ENCODE assay signal across 8 cellular contexts in the genomic region with DNA sequence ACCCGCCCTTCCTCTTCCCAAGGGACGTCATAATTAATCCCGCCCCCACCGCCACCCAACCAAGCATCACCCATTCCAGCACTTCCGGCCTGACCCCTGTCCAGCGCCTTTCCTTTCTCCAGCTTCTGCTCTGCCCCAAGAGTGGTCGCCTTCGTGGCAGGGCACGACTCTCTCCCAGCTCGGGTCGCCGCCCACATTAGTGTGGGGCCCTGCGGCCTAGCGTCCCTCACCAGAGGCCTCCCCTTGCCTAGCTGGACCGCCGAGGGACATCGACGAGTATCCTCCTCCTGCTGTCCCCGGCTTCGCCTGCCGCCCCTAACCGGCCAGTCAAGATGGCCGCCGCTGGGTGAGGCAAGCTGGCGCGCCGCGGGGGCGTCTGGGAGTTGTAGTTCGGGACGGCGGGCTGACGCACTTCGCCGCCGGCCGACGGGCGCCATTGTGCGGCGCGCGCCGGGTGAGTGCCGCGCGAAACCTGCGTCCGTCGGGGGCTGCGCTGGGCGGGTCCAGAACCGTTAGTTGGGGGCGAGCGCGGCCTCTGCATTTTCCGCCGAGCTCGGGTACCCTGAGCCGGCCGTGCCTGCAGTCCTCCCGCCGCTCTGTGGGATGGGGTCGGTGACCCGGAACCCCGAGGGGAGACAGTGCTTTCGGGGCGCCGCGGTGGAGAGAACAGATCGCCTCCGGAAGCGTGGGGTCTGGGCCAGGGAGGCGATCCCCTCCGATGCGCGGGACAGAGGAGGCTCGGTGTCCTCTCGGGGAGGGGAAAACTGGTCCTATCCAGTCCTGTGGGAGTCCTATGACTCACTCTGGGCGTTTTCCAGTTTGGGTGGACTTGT. TPM values are rescaled to one million over a fixed set of nuclear protein-coding genes. Genes with fewer than 3 reads are reported as not detected.
A peak's percentile ranks its signal among the peaks of the same experiment; 100 is the strongest.
DNase-seq lines count a peak whose midpoint lies in the region; ATAC-seq and TF ChIP-seq lines count a peak whose summit lies in the region.

A gene (plus strand): TSS at position 73 of the 833 bp plus-strand sequence. CDS start 905 bp downstream, outside the sequence.

- DNase-seq in GM12865 (ENCODE audit: low read depth) (peak; percentile 97), NCI-H1105 (lab: John Stamatoyannopoulos, UW) (peak; percentile 80), T-helper 1 cell (peak; percentile 81 to 94 (median 90)), adrenal gland (peak; percentile 91 to 95 (median 94)), heart right ventricle (peak; percentile 95), posterior vena cava (ENCODE audit: low spot score) (peak; percentile 98), upper lobe of left lung (peak; percentile 91 to 99)

- peaks cover 0 to 85% (median 2%) of the 10 kb centered on the region in 3 donors for H3K9me3 ChIP-seq in adrenal gland (replicated peaks in 1 of 3)
- peaks cover 4 to 97% (median 87%) of the 10 kb centered on the region in 11 donors for H3K9me3 ChIP-seq in heart right ventricle
- H3K9me3 ChIP-seq in upper lobe of left lung: peaks cover 87 to 100% (median 93%) of the 10 kb centered on the region in 4 donors

- H3K4me3 ChIP-seq in GM12865 (ENCODE audit: low read depth, low read length) (peak within 1 kb of the TSS; percentile 93), adrenal gland (peak within 1 kb of the TSS; percentile 61 to 86 (median 78)), heart right ventricle (peak within 1 kb of the TSS; percentile 67 to 98 (median 92)), upper lobe of left lung (peak within 1 kb of the TSS; percentile 57 to 90 (median 68))

- peak; percentile 86 for ATAC-seq in HG02623 (IDR thresholded peaks at IDR 0.05; ENCODE audit: unreplicated experiment)
- peak; percentile 95 to 97 (median 96) for ATAC-seq in heart right ventricle
- peak; percentile 96 to 98 for ATAC-seq in upper lobe of left lung (ENCODE audit: low FRiP score in 2 of 2)

- 1 to 5% (median 2%) methylated on average over 15 to 80 of the region's 80 CpGs for WGBS in adrenal gland, 4 donors
- WGBS in heart right ventricle, 2 donors: 1% methylated on average over 80 of the region's 80 CpGs
- WGBS in upper lobe of left lung, 2 donors: 0 to 1% methylated on average over 7 to 40 of the region's 80 CpGs

- no peaks in the 10 kb centered on the region for H3K27me3 ChIP-seq in adrenal gland
- no peaks in the 10 kb centered on the region for H3K27me3 ChIP-seq in heart right ventricle
- no peaks in the 10 kb centered on the region for H3K27me3 ChIP-seq in upper lobe of left lung

- TF ChIP-seq CTCF in GM12865 (IDR thresholded peaks at IDR 0.05; ENCODE audit: insufficient read depth, low read depth, low read length, missing control alignments): no peak
- peak in 1 of 6 experiments; percentile 3 for TF ChIP-seq CTCF in adrenal gland (IDR thresholded peaks at IDR 0.05)
- TF ChIP-seq CTCF in heart right ventricle (IDR thresholded peaks at IDR 0.05): no peak
- peak in 3 of 6 experiments; percentile 21 to 41 (median 28) for TF ChIP-seq CTCF in upper lobe of left lung (IDR thresholded peaks at IDR 0.05)

- H3K36me3 ChIP-seq in adrenal gland (replicated peaks in 1 of 2) (peaks cover 0 to 6% of the 10 kb centered on the region in 2 donors), heart right ventricle (peaks cover 4 to 78% (median 38%) of the 10 kb centered on the region in 9 donors), upper lobe of left lung (peaks cover 20 to 38% (median 32%) of the 10 kb centered on the region in 4 donors)

- peak within 1 kb of the TSS; percentile 89 to 100 (median 93) for H3K27ac ChIP-seq in adrenal gland
- H3K27ac ChIP-seq in heart right ventricle: peak within 1 kb of the TSS; percentile 96 to 100 (median 100)
- peak within 1 kb of the TSS; percentile 94 to 100 (median 98) for H3K27ac ChIP-seq in upper lobe of left lung

- TF ChIP-seq EP300 in upper lobe of left lung (IDR thresholded peaks at IDR 0.05): no peak

- intact Hi-C loops in adrenal gland (cut with DNase I) (no loop called here), heart right ventricle (cut with DNase I) (loop anchor here in 5 of 10 donors (1.0 to 10.0 kb wide), 6 partner anchors 46 to 144 kb away; a partner anchor contains a TSS), posterior vena cava (cut with DNase I) (loop anchor here in 1 of 2 donors (2.0 kb wide), 1 partner anchor 18 kb away; no protein-coding TSS in a partner anchor)

- H3K4me1 ChIP-seq in adrenal gland (replicated peaks in 1 of 2): no peaks in the 10 kb centered on the region
- H3K4me1 ChIP-seq in heart right ventricle: peaks cover 0 to 17% (median 6%) of the 10 kb centered on the region in 9 donors
- peaks cover 0 to 11% (median 0%) of the 10 kb centered on the region in 4 donors for H3K4me1 ChIP-seq in upper lobe of left lung

- TF ChIP-seq POLR2A in adrenal gland (IDR thresholded peaks at IDR 0.05) (peak; percentile 78 to 79), upper lobe of left lung (IDR thresholded peaks at IDR 0.05) (peak in 3 of 4 donors; percentile 88 to 96 (median 90))

RNA-seq across cellular contexts. Expression of the gene that starts here (rescaled TPM):
- total RNA-seq in adrenal gland (10 to 100 TPM; 20.3 to 34.5 (median 24.4) TPM), heart right ventricle (10 to 100 TPM; 18.4 to 27.6 (median 22.9) TPM), posterior vena cava (10 to 100 TPM; 15.2 to 15.9 TPM), upper lobe of left lung (10 to 100 TPM; 19.0 to 63.9 (median 26.4) TPM)
- polyA plus RNA-seq in adrenal gland (10 to 100 TPM; 12.4 to 22.2 (median 14.4) TPM), heart right ventricle (10 to 100 TPM; 13.8 to 26.0 TPM)

Comparison
In these comparisons a context has a peak if more than half of its experiments do, and no peak if none do; other contexts are left out.
1. Peak in every context shown above with its lines: DNase-seq, ATAC-seq, H3K4me3 ChIP-seq and H3K27ac ChIP-seq.